36 cellular contexts compared by ENCODE assay signal in the genomic region with DNA sequence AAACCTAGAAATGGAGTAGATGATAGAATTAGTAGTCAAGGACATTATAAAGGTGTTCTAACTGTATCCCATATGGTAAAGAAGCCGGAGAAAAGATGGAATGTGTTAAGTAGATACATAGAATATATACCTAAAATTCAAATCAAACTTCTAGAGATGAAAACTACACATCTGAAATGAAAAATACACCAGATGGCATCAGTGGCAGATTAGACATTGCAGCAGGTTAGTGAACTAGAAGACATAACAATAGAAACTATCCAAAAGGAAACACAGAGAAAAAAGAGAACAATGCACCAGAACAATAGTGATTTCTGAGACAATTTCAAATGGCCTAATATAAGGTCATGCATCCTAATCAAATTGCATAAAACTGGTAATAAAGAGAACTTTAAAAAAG.
"Had no signal": no experiment of that assay in that cellular context is flagged by ENCODE, and none has a peak within 500 bp of the region (broad histone marks: within the 10 kb centered on the region; RNA-seq: fewer than 3 reads in every experiment).

No MANE protein-coding gene starts in this region.

- H3K36me3 ChIP-seq: MG63 had no signal

- H3K27me3 ChIP-seq: MG63 had no signal

- DNase-seq: MG63, MM.1S, MV-4-11, NCI-H1048, NCI-H1092, NCI-H1092 treated with DMSO at 0.1 percent for 48 hours, NCI-H1105, NCI-H1105 treated with DMSO at 0.1 percent for 48 hours, NCI-H1417, NCI-H1417 treated with DMSO at 0.1 percent for 48 hours, NCI-H1436, NCI-H1436 treated with DMSO at 0.1 percent for 48 hours, NCI-H146, NCI-H1694, NCI-H1694 treated with DMSO at 0.1 percent for 48 hours, NCI-H187, NCI-H187 treated with DMSO at 0.1 percent for 48 hours, NCI-H1930, NCI-H2029, NCI-H2029 treated with DMSO at 0.1 percent for 48 hours, NCI-H2081, NCI-H2081 treated with DMSO at 0.1 percent for 48 hours, NCI-H2107, NCI-H2171, NCI-H2171 treated with DMSO at 0.1 percent for 48 hours, NCI-H2227 treated with DMSO at 0.1 percent for 48 hours, NCI-H226, NCI-H345, NCI-H446, NCI-H446 treated with DMSO at 0.1 percent for 48 hours, NCI-H510A, NCI-H510A treated with DMSO at 0.1 percent for 48 hours, NCI-H524, NCI-H524 treated with DMSO at 0.1 percent for 48 hours, NCI-H526, NCI-H526 treated with DMSO at 0.1 percent for 48 hours had no signal

- H3K4me3 ChIP-seq: MG63 had no signal
